33 cellular contexts compared by ENCODE assay signal in the genomic region with DNA sequence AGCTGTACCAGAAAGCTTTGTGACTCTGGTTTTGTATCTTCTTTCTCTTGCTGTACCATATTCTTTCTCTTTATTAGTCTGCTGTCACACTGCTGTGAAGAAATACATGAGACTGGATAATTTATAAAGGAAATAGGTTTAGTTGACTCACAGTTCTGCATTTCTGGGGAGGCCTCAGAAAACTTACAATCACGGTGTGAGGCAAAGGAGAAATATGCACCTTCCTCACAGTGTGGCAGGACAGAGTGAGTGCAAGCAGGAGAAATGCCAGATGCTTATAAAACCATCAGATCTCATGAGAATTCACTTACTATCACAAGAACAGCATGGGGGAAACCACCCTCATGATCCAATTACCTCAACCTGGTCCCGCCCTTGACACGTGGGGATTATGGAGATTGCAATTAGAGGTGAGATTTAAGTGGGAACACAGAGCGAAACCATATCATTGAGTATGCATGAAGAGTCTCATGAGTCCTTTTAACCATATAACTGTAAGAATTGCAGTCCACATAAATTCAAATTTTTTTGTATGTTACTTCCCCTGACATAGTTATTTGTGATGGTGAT.
DNase-seq lines count a peak whose midpoint lies in the region; ATAC-seq and TF ChIP-seq lines count a peak whose summit lies in the region.
"Had no signal": no experiment of that assay in that cellular context is flagged by ENCODE, and none has a peak within 500 bp of the region (broad histone marks: within the 10 kb centered on the region; RNA-seq: fewer than 3 reads in every experiment).

No MANE protein-coding gene starts in this region.

- H3K9ac ChIP-seq in GM23248, result no peak overlapping the region

- no peak overlapping the region for H2AFZ ChIP-seq in GM23248

- no peak for ATAC-seq in GM21717 (IDR thresholded peaks at IDR 0.05; ENCODE audit: unreplicated experiment)
- no peak for ATAC-seq in GM18858 (IDR thresholded peaks at IDR 0.05; ENCODE audit: unreplicated experiment)
- ATAC-seq: CD8-positive, alpha-beta T cell; HCT116; HepG2; naive thymus-derived CD8-positive, alpha-beta T cell; stimulated activated naive CD8-positive, alpha-beta T cell treated with anti-CD3 and anti-CD28 coated beads, Interleukin-15, Interleukin-2, amounts not matched to agents 100 U/mL and 50 U/mL, for 24 hours; T-cell had no signal

- no peaks in the 10 kb centered on the region for H3K79me2 ChIP-seq in GM23248 (ENCODE audit: insufficient read depth)

- no peak overlapping the region for H3K4me2 ChIP-seq in GM23248 (ENCODE audit: unreplicated experiment)

- no peaks in the 10 kb centered on the region for H4K20me1 ChIP-seq in GM23248 (ENCODE audit: insufficient read depth)

- no peak for TF ChIP-seq CTCF in 22Rv1 (IDR thresholded peaks at IDR 0.05)
- TF ChIP-seq CTCF in VCaP (conservative IDR thresholded peaks at IDR 0.05), result no peak

- H3K27me3 ChIP-seq in GM23248 (replicated peaks; ENCODE audit: insufficient read depth), result no peaks in the 10 kb centered on the region
- H3K27me3 ChIP-seq: colonic mucosa, SJSA1, vagina had no signal

- DNase-seq in GM23248, result peak; percentile 60
- DNase-seq in iris pigment epithelial cell (ENCODE audit: low read depth), result peak; percentile 3
- DNase-seq in NCI-H1694 (lab: John Stamatoyannopoulos, UW), result no peak
- DNase-seq in dedifferentiated amniotic fluid mesenchymal stem cell (ENCODE audit: extremely low spot score), result no peak
- DNase-seq: activated CD4-positive, alpha-beta T cell treated with anti-CD3 and anti-CD28 coated beads, Interleukin-2, amount 50 U/mL, for 1 hour; activated CD4-positive, CD25-positive, alpha-beta regulatory T cell; activated effector memory CD4-positive, alpha-beta T cell treated with Interleukin-2 at 50 U/mL for 16 hours; activated T-cell treated with anti-CD3 and anti-CD28 coated beads, Interleukin-2, amount 50 U/mL, for 1 hour; anterior cingulate cortex; CD8-positive, alpha-beta T cell; colonic mucosa; DMS 273 treated with DMSO at 0.1 percent for 48 hours; effector CD8-positive, alpha-beta T cell; head of caudate nucleus; Karpas-422; MV-4-11; naive thymus-derived CD8-positive, alpha-beta T cell; NCI-H1436 treated with DMSO at 0.1 percent for 48 hours; NCI-H774; nucleus accumbens; stimulated activated naive CD8-positive, alpha-beta T cell treated with anti-CD3 and anti-CD28 coated beads, Interleukin-15, Interleukin-2, amounts not matched to agents 100 U/mL and 50 U/mL, for 24 hours; T-cell had no signal

- no peaks in the 10 kb centered on the region for H3K9me2 ChIP-seq in GM23248 (ENCODE audit: insufficient read depth)

- H3K9me3 ChIP-seq in GM23248 (ENCODE audit: low read depth), result no peaks in the 10 kb centered on the region
- H3K9me3 ChIP-seq: colonic mucosa, SJSA1, vagina had no signal

- H3K4me3 ChIP-seq in GM23248, result no peak overlapping the region
- H3K4me3 ChIP-seq: colonic mucosa, lung, SJSA1, skin epidermis, vagina had no signal

- H3F3A ChIP-seq in GM23248 (ENCODE audit: insufficient read depth), result 0 out of 2 replicates have a peak, but pooled peaks cover 10% of the 10 kb centered on the region

- 39 to 40% methylated on average over 4 of the region's 4 CpGs for WGBS in GM23248 (ENCODE audit: low coverage in 1 of 2, low lambda C conversion rate in 2 of 2, missing lambda C conversion rate in 2 of 2), 2 experiments

- H3K27ac ChIP-seq in 22Rv1 (peak overlapping the region; percentile 87), GM23248 (peak overlapping the region; percentile 23; the same call in 1 of the 2 replicates), VCaP (peak overlapping the region; percentile 75)
- H3K27ac ChIP-seq: colonic mucosa, epithelial cell of prostate, SJSA1, skin epidermis, vagina had no signal

- peaks cover 13% of the 10 kb centered on the region for H3K4me1 ChIP-seq in GM23248 (ENCODE audit: insufficient read depth)
- H3K4me1 ChIP-seq: colonic mucosa, SJSA1, vagina had no signal

- in situ Hi-C loops in GM23248 (cut with MboI), result no loop called here

- H3K36me3 ChIP-seq in GM23248 (ENCODE audit: low read depth), result no peaks in the 10 kb centered on the region
- H3K36me3 ChIP-seq: colonic mucosa, SJSA1, vagina had no signal

Comparison
In these comparisons a context has a peak if more than half of its experiments do, and no peak if none do; other contexts are left out.
1. H3K27ac ChIP-seq: peak in every context shown above with its lines; median percentile 87 in 22Rv1; 75 in VCaP; 23 in GM23248.
2. DNase-seq: peak in GM23248 (single experiment) and iris pigment epithelial cell (single experiment); none in NCI-H1694 (single experiment) and dedifferentiated amniotic fluid mesenchymal stem cell (single experiment).